In the genomic region with DNA sequence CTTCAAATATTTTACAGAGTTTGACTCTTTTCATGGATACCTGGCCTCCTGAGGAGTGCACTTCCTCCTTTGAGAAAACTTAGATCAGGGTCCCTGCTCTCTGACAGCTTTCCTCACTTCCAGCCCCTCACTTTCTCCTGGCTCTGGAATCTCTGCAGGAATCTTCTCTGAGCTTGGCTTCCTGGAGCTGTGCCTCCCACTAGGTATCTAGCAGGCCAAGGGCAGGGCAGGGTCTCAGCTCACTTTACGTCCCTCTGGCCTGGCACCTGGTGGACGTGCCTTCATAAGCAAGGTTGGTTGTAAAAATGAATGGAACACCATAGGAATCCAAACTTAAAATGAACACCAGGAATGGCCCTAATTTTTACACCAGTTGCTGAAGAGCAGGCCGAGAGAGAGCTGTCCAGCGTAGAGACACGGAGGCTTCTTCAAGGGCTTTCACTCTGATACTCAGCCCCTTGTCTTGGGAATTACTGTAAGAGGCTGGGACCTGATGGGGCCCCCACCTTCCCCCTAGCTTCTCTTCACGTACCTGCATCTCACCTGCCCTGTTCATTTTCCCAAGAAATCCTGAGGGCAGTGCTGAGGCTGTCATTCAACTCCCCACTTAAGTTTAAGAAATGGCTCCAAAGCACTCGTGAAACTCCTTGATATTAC, we compare ENCODE assay signal across 22 cellular contexts.
DNase-seq lines count a peak whose midpoint lies in the region; ATAC-seq, FAIRE-seq and TF ChIP-seq lines count a peak whose summit lies in the region.
"Had no signal": no experiment of that assay in that cellular context is flagged by ENCODE, and none has a peak within 500 bp of the region (broad histone marks: within the 10 kb centered on the region; RNA-seq: fewer than 3 reads in every experiment).

No MANE protein-coding gene starts in this region.

- in situ Hi-C loops in GM12878 (cut with MboI): no loop called here

- no peak overlapping the region for H3K4me2 ChIP-seq in GM12878 (ENCODE audit: control insufficient read depth, insufficient read depth)

- FAIRE-seq in GM12878 (lab: Jason Lieb, UNC): no peak
- no peak for FAIRE-seq in D721Med (lab: Jason Lieb, UNC)
- FAIRE-seq: A204.1, H54, K562 had no signal

- SMC1A ChIA-PET in GM12878 (lab: Charles Lee; ENCODE audit: uncharacterized antibody, unreplicated experiment): interaction anchor here (0.7 to 9.0 kb wide), 9 partner anchors 9 to 260 kb away, joined by 3 to 125 read pairs (median 4); no protein-coding TSS in a partner anchor

- intact Hi-C loops in GM12878 (cut with micrococcal nuclease; ENCODE audit: unreplicated experiment): no loop called here

- H3K27me3 ChIP-seq in HUES48 (ENCODE audit: control insufficient read depth, insufficient read depth, low read length) (no peaks in the 10 kb centered on the region), GM12878 (replicated peaks in 1 of 2; ENCODE audit: control insufficient read depth in 2 of 2, insufficient read depth in 2 of 2, low read length in 1 of 2) (no peaks in the 10 kb centered on the region)
- H3K27me3 ChIP-seq: BE2C had no signal

- peaks cover 4% of the 10 kb centered on the region for H3K27me3 Mint-ChIP-seq in activated CD8-positive, alpha-beta memory T cell treated with anti-CD3 and anti-CD28 coated beads, Interleukin-2, amount 10 ng/mL, durations not matched to agents 7 days and 5 days
- H3K27me3 Mint-ChIP-seq: CD4-positive, CD25-positive, alpha-beta regulatory T cell had no signal

- ATAC-seq in GM12878: no peak
- ATAC-seq in activated CD8-positive, alpha-beta memory T cell treated with anti-CD3 and anti-CD28 coated beads, Interleukin-2, amount 10 ng/mL, durations not matched to agents 7 days and 5 days: no peak
- no peak for ATAC-seq in HG02588 (IDR thresholded peaks at IDR 0.05; ENCODE audit: unreplicated experiment)
- ATAC-seq in GM18867 (IDR thresholded peaks at IDR 0.05; ENCODE audit: unreplicated experiment): no peak
- ATAC-seq: K562 had no signal

- H3K4me1 ChIP-seq in HUES48 (ENCODE audit: control insufficient read depth, insufficient read depth, low read length) (peaks cover 30% of the 10 kb centered on the region), GM12878 (ENCODE audit: control insufficient read depth, insufficient read depth, low read length) (peaks cover 10% of the 10 kb centered on the region; the same call in 1 of the 2 replicates)

- H3K27ac Mint-ChIP-seq in activated CD8-positive, alpha-beta memory T cell treated with anti-CD3 and anti-CD28 coated beads, Interleukin-2, amount 10 ng/mL, durations not matched to agents 7 days and 5 days: no peak overlapping the region
- H3K27ac Mint-ChIP-seq: CD4-positive, CD25-positive, alpha-beta regulatory T cell had no signal

- H2AFZ ChIP-seq in GM12878 (ENCODE audit: control insufficient read depth, low read depth, low read length): no peak overlapping the region

- RAD21 ChIA-PET in GM12878 (lab: Charles Lee; ENCODE audit: unreplicated experiment): interaction anchor here (0.7 to 4.0 kb wide), 4 partner anchors 16 to 58 kb away, joined by 3 to 23 read pairs (median 18); no protein-coding TSS in a partner anchor

- H3K4me3 Mint-ChIP-seq in activated CD8-positive, alpha-beta memory T cell treated with anti-CD3 and anti-CD28 coated beads, Interleukin-2, amount 10 ng/mL, durations not matched to agents 7 days and 5 days: no peak overlapping the region
- H3K4me3 Mint-ChIP-seq: CD4-positive, CD25-positive, alpha-beta regulatory T cell had no signal

- TF ChIP-seq EP300 in GM12878 (IDR thresholded peaks at IDR 0.05; ENCODE audit: borderline replicate concordance in 1 of 2, control insufficient read depth in 1 of 2, low read depth in 2 of 2, low read length in 2 of 2): no peak

- POLR2A ChIA-PET in GM12878 (lab: Charles Lee): interaction anchor here (0.5 kb wide), 1 partner anchor 419 kb away, joined by 7 read pairs; no protein-coding TSS in a partner anchor

- H3K36me3 Mint-ChIP-seq in activated CD8-positive, alpha-beta memory T cell treated with anti-CD3 and anti-CD28 coated beads, Interleukin-2, amount 10 ng/mL, durations not matched to agents 7 days and 5 days: peaks cover 4% of the 10 kb centered on the region
- H3K36me3 Mint-ChIP-seq: CD4-positive, CD25-positive, alpha-beta regulatory T cell had no signal

- H3K9ac ChIP-seq in HUES48 (ENCODE audit: low read depth, low read length) (no peak overlapping the region), GM12878 (ENCODE audit: control insufficient read depth, insufficient read depth, low read length) (no peak overlapping the region)

- BruUV-seq in GM12878 (replicated peaks; lab: Mats Ljungman, UMichigan): no TSS peak

- TF ChIP-seq CTCF in GM12878 (IDR thresholded peaks at IDR 0.05 in 2 of 3, conservative IDR thresholded peaks at IDR 0.05 in 1 of 3; ENCODE audit: control insufficient read depth in 2 of 3, extremely low read depth in 1 of 3, insufficient read depth in 1 of 3, low read depth in 3 of 3, low read length in 3 of 3): no peak
- TF ChIP-seq CTCF in D721Med (IDR thresholded peaks at IDR 0.05; ENCODE audit: insufficient read depth, missing control alignments): no peak

- no peaks in the 10 kb centered on the region for H4K20me1 ChIP-seq in GM12878 (ENCODE audit: control insufficient read depth, insufficient read depth)

- no peak for TF ChIP-seq RAD21 in GM12878 (IDR thresholded peaks at IDR 0.05; ENCODE audit: insufficient read depth, low read depth, low read length)

- H3K4me3 ChIP-seq in HUES48 (ENCODE audit: low read depth, low read length): no peak overlapping the region
- no peak overlapping the region for H3K4me3 ChIP-seq in GM12878
- H3K4me3 ChIP-seq: K562, SK-N-MC had no signal

- no peak for TF ChIP-seq POLR2A in GM12878 (IDR thresholded peaks at IDR 0.05; ENCODE audit: low read depth, low read length)

- peaks cover 3% of the 10 kb centered on the region for H3K9me3 Mint-ChIP-seq in activated CD8-positive, alpha-beta memory T cell treated with anti-CD3 and anti-CD28 coated beads, Interleukin-2, amount 10 ng/mL, durations not matched to agents 7 days and 5 days (ENCODE audit: low read depth)

- H3K9me3 ChIP-seq in HUES48 (ENCODE audit: control insufficient read depth, insufficient read depth, low read length) (peaks cover 4% of the 10 kb centered on the region; the same call in 1 of the 2 replicates), GM12878 (replicated peaks; ENCODE audit: control insufficient read depth, insufficient read depth, low read length) (peaks cover 8% of the 10 kb centered on the region; the same call in 2 of the 3 replicates)

- no peaks in the 10 kb centered on the region for H3K4me1 Mint-ChIP-seq in activated CD8-positive, alpha-beta memory T cell treated with anti-CD3 and anti-CD28 coated beads, Interleukin-2, amount 10 ng/mL, durations not matched to agents 7 days and 5 days

- CTCF ChIA-PET in GM12878 (lab: Yijun Ruan, JAX): interaction anchor here (1.2 kb wide), 1 partner anchor 23 kb away, joined by 3 read pairs; no protein-coding TSS in a partner anchor
- CTCF ChIA-PET in activated CD8-positive, alpha-beta memory T cell treated with anti-CD3 and anti-CD28 coated beads, Interleukin-2, amount 10 ng/mL, durations not matched to agents 7 days and 5 days (lab: Charles Lee): interaction anchor here (2.8 kb wide), 1 partner anchor 15 kb away, joined by 9 read pairs; no protein-coding TSS in a partner anchor

- H3K27ac ChIP-seq in HUES48 (ENCODE audit: low read depth, low read length): peak overlapping the region; percentile 91
- no peak overlapping the region for H3K27ac ChIP-seq in GM12878 (ENCODE audit: control insufficient read depth, insufficient read depth)
- H3K27ac ChIP-seq: SK-N-MC had no signal

- no peaks in the 10 kb centered on the region for H3K79me2 ChIP-seq in GM12878 (ENCODE audit: control insufficient read depth, insufficient read depth, low read length)

- H3K36me3 ChIP-seq in HUES48 (ENCODE audit: control insufficient read depth, insufficient read depth, low read length) (no peaks in the 10 kb centered on the region), GM12878 (ENCODE audit: control insufficient read depth in 2 of 2, insufficient read depth in 2 of 2, low read length in 1 of 2) (no peaks in the 10 kb centered on the region; a peak in 1 of 4 replicates)
- H3K36me3 ChIP-seq: BE2C had no signal

- peak; percentile 62 for DNase-seq in ELF-1 (ENCODE audit: low read depth, low spot score)
- no peak for DNase-seq in GM12878 (ENCODE audit: low read depth, low spot score)
- peak; percentile 14 for DNase-seq in iPS-NIHi11 (ENCODE audit: low spot score)
- no peak for DNase-seq in activated CD8-positive, alpha-beta memory T cell treated with anti-CD3 and anti-CD28 coated beads, Interleukin-2, amount 10 ng/mL, durations not matched to agents 7 days and 5 days
- DNase-seq in D721Med (ENCODE audit: insufficient read length, low spot score): no peak
- DNase-seq: BE2C; CD4-positive, CD25-positive, alpha-beta regulatory T cell; COR-L47; NCI-H1105 treated with DMSO at 0.1 percent for 48 hours; NCI-H1694; NCI-H2081 treated with DMSO at 0.1 percent for 48 hours; NCI-H748 treated with DMSO at 0.1 percent for 48 hours; NK-92 treated with Interleukin-12 subunit alpha and Interleukin-12 subunit beta, amount 100 ng/mL, for 24 hours; OCI-M1; SHP77 had no signal

- 64% methylated on average over 7 of the region's 7 CpGs for WGBS in GM12878 (ENCODE audit: insufficient coverage, insufficient replicate concordance, low lambda C conversion rate, missing lambda C conversion rate)

TF ChIP-seq in GM12878, 131 proteins besides CTCF, POLR2A, EP300 and RAD21 (continues in another document):
- peak; percentile 49; the same call in 1 of the 2 replicates for TF ChIP-seq REST (IDR thresholded peaks at IDR 0.05; ENCODE audit: low read depth, low read length)

Comparison
In these comparisons a context has a peak if more than half of its experiments do, and no peak if none do; other contexts are left out.
1. DNase-seq: peak in ELF-1 (single experiment) and iPS-NIHi11 (single experiment); none in GM12878 (single experiment), activated CD8-positive, alpha-beta memory T cell treated with anti-CD3 and anti-CD28 coated beads, Interleukin-2, amount 10 ng/mL, durations not matched to agents 7 days and 5 days (single experiment) and D721Med (single experiment).